In the genomic region with DNA sequence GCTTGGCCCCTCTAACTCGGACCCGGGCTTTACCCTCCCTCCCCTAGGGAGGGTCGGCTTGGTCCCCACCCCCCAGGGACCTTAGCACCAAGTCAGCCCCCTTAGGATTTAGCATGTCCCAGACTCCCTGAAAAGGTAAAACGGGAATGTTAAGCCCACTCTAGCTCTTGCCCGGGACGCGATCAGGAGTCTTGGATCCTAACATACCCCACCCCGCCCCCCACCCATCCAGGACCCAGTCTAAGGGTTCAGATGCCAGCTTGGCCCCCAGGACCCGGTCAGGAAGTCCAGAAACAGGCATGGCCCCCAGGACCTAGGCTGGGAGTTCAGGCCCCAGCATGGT, we compare ENCODE assay signal across 9 cellular contexts. TPM values are rescaled to one million over a fixed set of nuclear protein-coding genes. Genes with fewer than 3 reads are reported as not detected.
DNase-seq lines count a peak whose midpoint lies in the region; ATAC-seq, FAIRE-seq and TF ChIP-seq lines count a peak whose summit lies in the region.
"Had no signal": no experiment of that assay in that cellular context is flagged by ENCODE, and none has a peak within 500 bp of the region (broad histone marks: within the 10 kb centered on the region; RNA-seq: fewer than 3 reads in every experiment).

No MANE protein-coding gene starts in this region.

- H3K36me3 ChIP-seq in brain microvascular endothelial cell (replicated peaks) (no peaks in the 10 kb centered on the region), lung (ENCODE audit: control insufficient read depth in 2 of 2, insufficient read depth in 2 of 2, low read length in 2 of 2) (no peaks in the 10 kb centered on the region), thymus (ENCODE audit: control insufficient read depth, insufficient read depth) (no peaks in the 10 kb centered on the region)

- H3K4me3 ChIP-seq in brain microvascular endothelial cell (ENCODE audit: low read depth, low read length) (peak overlapping the region; percentile 45), lung (peak overlapping the region; percentile 33), thymus (ENCODE audit: low read length) (no peak overlapping the region)

- in situ Hi-C loops in brain microvascular endothelial cell (cut with HindIII; ENCODE audit: low pct_ligation_motif_present, low sequenced_read_pairs), result no loop called here

- TF ChIP-seq CTCF in brain microvascular endothelial cell (IDR thresholded peaks at IDR 0.05; ENCODE audit: low read depth, low read length, missing control alignments) (no peak), lung (IDR thresholded peaks at IDR 0.05; ENCODE audit: control extremely low read depth, extremely low read depth) (no peak)

- H3K9me3 ChIP-seq in lung (ENCODE audit: control insufficient read depth in 2 of 2, insufficient read depth in 1 of 2, low read length in 1 of 2) (peaks cover 0 to 2% of the 10 kb centered on the region in 2 donors), thymus (ENCODE audit: control insufficient read depth) (no peaks in the 10 kb centered on the region)

- H3K4me1 ChIP-seq in lung (ENCODE audit: control insufficient read depth in 2 of 2, insufficient read depth in 2 of 2, low read length in 2 of 2), result peaks cover 0 to 23% of the 10 kb centered on the region in 2 donors
- peaks cover 8% of the 10 kb centered on the region for H3K4me1 ChIP-seq in thymus (ENCODE audit: control insufficient read depth, insufficient read depth, low read length)

- ATAC-seq in lung (ENCODE audit: insufficient read depth, low FRiP score) (no peak), HG02852 (IDR thresholded peaks at IDR 0.05; ENCODE audit: unreplicated experiment) (no peak)
- ATAC-seq: T-helper 17 cell had no signal

- no peak overlapping the region for H3K27ac ChIP-seq in brain microvascular endothelial cell
- H3K27ac ChIP-seq in lung (ENCODE audit: low read depth in 1 of 2, low read length in 1 of 2), result peak overlapping the region in 1 of 2 donors; percentile 30
- H3K27ac ChIP-seq in thymus (ENCODE audit: low read depth), result peak overlapping the region; percentile 5

- FAIRE-seq in RCC 7860 (lab: Jason Lieb, UNC) (no peak), frontal cortex (lab: Jason Lieb, UNC) (no peak)

- H3K27me3 ChIP-seq in brain microvascular endothelial cell (replicated peaks), result no peaks in the 10 kb centered on the region
- no peaks in the 10 kb centered on the region for H3K27me3 ChIP-seq in lung (ENCODE audit: control insufficient read depth, insufficient read depth)
- peaks cover 32% of the 10 kb centered on the region for H3K27me3 ChIP-seq in thymus (ENCODE audit: control insufficient read depth, insufficient read depth)

- 1 to 6% methylated on average over 9 of the region's 9 CpGs for WGBS in lung, 2 donors
- WGBS in thymus, result 3% methylated on average over 9 of the region's 9 CpGs

- DNase-seq in DMS79 treated with DMSO at 0.1 percent for 48 hours (lab: John Stamatoyannopoulos, UW), result peak; percentile 50
- DNase-seq in DMS79 (lab: John Stamatoyannopoulos, UW), result no peak
- no peak for DNase-seq in brain microvascular endothelial cell
- no peak for DNase-seq in lung (ENCODE audit: low spot score)
- DNase-seq in RCC 7860 (ENCODE audit: low spot score), result no peak
- no peak for DNase-seq in frontal cortex (ENCODE audit: low spot score in 2 of 2)

RNA-seq across cellular contexts. Expression of a gene that starts 0.4 kb away (rescaled TPM):
- total RNA-seq in lung (10 to 100 TPM; 14.5 to 20.6 TPM), frontal cortex (3.3 TPM)
- polyA plus RNA-seq in lung (10 to 100 TPM in 1 of 2 donors, 1 to 10 TPM in 1; 8.7 to 14.7 TPM), thymus (5.0 TPM)

RNA-seq across cellular contexts. Expression of a gene that starts 9.2 kb away (rescaled TPM):
- total RNA-seq in lung, result 1 to 10 TPM; 1.1 to 4.1 TPM
- polyA plus RNA-seq in lung, result 1 to 10 TPM; 3.5 to 4.0 TPM
- 5.9 TPM for polyA plus RNA-seq in thymus
- total RNA-seq in frontal cortex, result 0.82 TPM

RNA-seq across cellular contexts. Expression of a gene that starts 28.4 kb away (rescaled TPM):
- 10 to 100 TPM in 1 of 2 donors, 1 to 10 TPM in 1; 9.1 to 33.2 TPM for total RNA-seq in lung
- 10 to 100 TPM; 15.3 to 35.1 TPM for polyA plus RNA-seq in lung
- 9.7 TPM for polyA plus RNA-seq in thymus
- 30.6 TPM for total RNA-seq in frontal cortex

RNA-seq across cellular contexts. Expression of a gene that starts 35.4 kb away (rescaled TPM):
- total RNA-seq in lung (10 to 100 TPM; 35.2 to 45.2 TPM), frontal cortex (0.41 TPM)
- polyA plus RNA-seq in lung (10 to 100 TPM; 10.4 to 39.3 TPM), thymus (5.3 TPM)
- total RNA-seq: T-helper 17 cell had no signal

RNA-seq across cellular contexts. Expression of a gene that starts 37.4 kb away (rescaled TPM):
- total RNA-seq in lung (10 to 100 TPM; 25.8 to 26.5 TPM), frontal cortex (2.9 TPM)
- polyA plus RNA-seq in lung (10 to 100 TPM; 40.9 to 55.2 TPM), thymus (56.9 TPM)
